In the genomic region with DNA sequence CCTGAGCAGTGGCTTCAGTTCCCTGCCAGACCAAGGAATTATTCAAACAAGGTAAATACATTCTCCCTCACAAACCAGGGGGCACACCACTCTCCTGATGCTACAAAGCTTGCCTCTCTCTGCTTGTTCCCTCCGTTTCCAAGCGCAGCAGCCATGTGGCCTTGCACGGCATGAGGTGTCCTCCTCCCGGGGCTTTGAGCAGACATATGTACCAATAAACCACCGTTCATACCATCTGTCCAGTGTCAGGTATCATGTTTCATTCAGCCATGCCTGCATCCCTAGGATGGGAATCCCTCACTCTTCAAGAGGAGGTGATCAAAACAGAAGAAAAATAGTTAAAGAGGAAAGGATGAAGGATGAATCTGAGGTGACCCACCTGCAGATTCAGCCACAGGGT, we compare ENCODE assay signal across 24 cellular contexts.
DNase-seq lines count a peak whose midpoint lies in the region; ATAC-seq and TF ChIP-seq lines count a peak whose summit lies in the region.
"Had no signal": no experiment of that assay in that cellular context is flagged by ENCODE, and none has a peak within 500 bp of the region (broad histone marks: within the 10 kb centered on the region; RNA-seq: fewer than 3 reads in every experiment).

No MANE protein-coding gene starts in this region.

- peak; percentile 26 for DNase-seq in NCI-H2029 (lab: John Stamatoyannopoulos, UW)
- no peak for DNase-seq in NCI-H2029 treated with DMSO at 0.1 percent for 48 hours (lab: John Stamatoyannopoulos, UW)
- peak; percentile 71 for DNase-seq in NCI-H2171 treated with DMSO at 0.1 percent for 48 hours (lab: John Stamatoyannopoulos, UW)
- DNase-seq in SK-N-DZ (ENCODE audit: low spot score) = peak; percentile 78
- no peak for DNase-seq in thyroid gland
- DNase-seq in NK-92 (lab: John Stamatoyannopoulos, UW; ENCODE audit: unreplicated experiment) = no peak
- no peak for DNase-seq in MV-4-11 (lab: John Stamatoyannopoulos, UW)
- DNase-seq: activated CD4-positive, alpha-beta memory T cell treated with anti-CD3 and anti-CD28 coated beads, Interleukin-2, amount 10 ng/mL, durations not matched to agents 7 days and 5 days; activated naive CD4-positive, alpha-beta T cell; activated T-cell treated with anti-CD3 and anti-CD28 coated beads, Interleukin-2, amount 50 U/mL, for 1 hour; anterior cingulate cortex; left lung; midbrain; NCI-H1930; psoas muscle; stimulated activated CD4-positive, alpha-beta T cell treated with anti-CD3 and anti-CD28 coated beads, Interleukin-4, amount 100 ng/mL, for 1 hour; stomach; T-helper 17 cell had no signal

- no peaks in the 10 kb centered on the region for H3K9me3 ChIP-seq in thyroid gland
- H3K9me3 ChIP-seq: gastroesophageal sphincter, left lung, psoas muscle, stomach had no signal

- TF ChIP-seq CTCF in thyroid gland (IDR thresholded peaks at IDR 0.05) = no peak

- WGBS in thyroid gland, 2 donors = 55 to 62% methylated on average over 5 of the region's 5 CpGs

- no peak overlapping the region for H3K4me3 ChIP-seq in thyroid gland (replicated peaks in 1 of 3)
- H3K4me3 ChIP-seq: gastroesophageal sphincter, GM12878, left lung, psoas muscle, smooth muscle cell, stomach had no signal

- no peak for ATAC-seq in HG02588 (IDR thresholded peaks at IDR 0.05; ENCODE audit: unreplicated experiment)
- ATAC-seq: gastroesophageal sphincter, GM12878, HepG2, T-helper 17 cell had no signal

- intact Hi-C loops in thyroid gland (cut with DNase I) = no loop called here

- no peak for TF ChIP-seq POLR2A in thyroid gland (IDR thresholded peaks at IDR 0.05)

- H3K4me1 ChIP-seq in thyroid gland = peaks cover 49 to 59% of the 10 kb centered on the region in 2 donors
- H3K4me1 ChIP-seq: gastroesophageal sphincter, left lung, psoas muscle had no signal

- H3K27me3 ChIP-seq in thyroid gland = no peaks in the 10 kb centered on the region
- H3K27me3 ChIP-seq: gastroesophageal sphincter, left lung, stomach had no signal

- peak overlapping the region in 2 of 3 donors; percentile 61 to 82 for H3K27ac ChIP-seq in thyroid gland
- H3K27ac ChIP-seq: gastroesophageal sphincter, left lung, psoas muscle, stomach, VCaP had no signal

- no peaks in the 10 kb centered on the region for H3K36me3 ChIP-seq in thyroid gland
- H3K36me3 ChIP-seq: gastroesophageal sphincter, left lung, stomach had no signal

Comparison
In these comparisons a context has a peak if more than half of its experiments do, and no peak if none do; other contexts are left out.
1. DNase-seq: peak in NCI-H2029 (single experiment), NCI-H2171 treated with DMSO at 0.1 percent for 48 hours (single experiment) and SK-N-DZ (single experiment); none in NCI-H2029 treated with DMSO at 0.1 percent for 48 hours (single experiment), thyroid gland (0 of 2), NK-92 (single experiment) and MV-4-11 (single experiment).